In genomic region chr9:94584555-94584954, GRCh38 we compare ENCODE assay signal across 20 cellular contexts. TPM values are rescaled to one million over a fixed set of nuclear protein-coding genes. Genes with fewer than 3 reads are reported as not detected.
"Had no signal": no experiment of that assay in that cellular context is flagged by ENCODE, and none has a peak within 500 bp of the region (broad histone marks: within the 10 kb centered on the region; RNA-seq: fewer than 3 reads in every experiment).

No MANE protein-coding gene starts in this region.

- H3K4me3 ChIP-seq: heart left ventricle, upper lobe of right lung had no signal

- H3K27ac ChIP-seq: heart left ventricle, upper lobe of right lung had no signal

- H3K4me3 Mint-ChIP-seq: natural killer cell; stimulated activated naive B cell treated with anti-CD40 and anti-IgM and Interleukin-4, amounts not matched to agents 10 μg/mL and 1 μg/mL and 100 μg/mL, for 72 hours; T-helper 2 cell treated with Interferon-gamma antibody and Interleukin-4, amounts not matched to agents 5 μg/mL and 100 μg/mL, for 36 hours had no signal

- H3K27me3 ChIP-seq: upper lobe of right lung had no signal

- H3K4me1 Mint-ChIP-seq: natural killer cell had no signal

- H3K9me3 ChIP-seq: heart left ventricle, upper lobe of right lung had no signal

- H3K36me3 ChIP-seq: heart left ventricle, upper lobe of right lung had no signal

- H3K4me1 ChIP-seq: heart left ventricle, upper lobe of right lung had no signal

- ATAC-seq: heart left ventricle; natural killer cell; sciatic nerve; stimulated activated naive B cell treated with anti-CD40 and anti-IgM and Interleukin-4, amounts not matched to agents 10 μg/mL and 1 μg/mL and 100 μg/mL, for 72 hours; upper lobe of right lung had no signal

- H3K27ac Mint-ChIP-seq: natural killer cell; stimulated activated naive B cell treated with anti-CD40 and anti-IgM and Interleukin-4, amounts not matched to agents 10 μg/mL and 1 μg/mL and 100 μg/mL, for 72 hours; T-helper 2 cell treated with Interferon-gamma antibody and Interleukin-4, amounts not matched to agents 5 μg/mL and 100 μg/mL, for 36 hours had no signal

- H3K9me3 Mint-ChIP-seq: natural killer cell; stimulated activated naive B cell treated with anti-CD40 and anti-IgM and Interleukin-4, amounts not matched to agents 10 μg/mL and 1 μg/mL and 100 μg/mL, for 72 hours; T-helper 2 cell treated with Interferon-gamma antibody and Interleukin-4, amounts not matched to agents 5 μg/mL and 100 μg/mL, for 36 hours had no signal

- FAIRE-seq: frontal cortex had no signal

- H3K36me3 Mint-ChIP-seq: natural killer cell; stimulated activated naive B cell treated with anti-CD40 and anti-IgM and Interleukin-4, amounts not matched to agents 10 μg/mL and 1 μg/mL and 100 μg/mL, for 72 hours had no signal

- DNase-seq: activated CD4-positive, CD25-positive, alpha-beta regulatory T cell treated with anti-CD3 and anti-CD28 coated beads, Interleukin-2, amount 50 U/mL, for 72 hours; activated T-cell treated with anti-CD3 and anti-CD28 coated beads for 4 hours; caudate nucleus; cortex of kidney; effector CD8-positive, alpha-beta T cell; heart left ventricle; mammary epithelial cell; natural killer cell; occipital lobe; stimulated activated CD4-positive, alpha-beta T cell treated with anti-CD3 and anti-CD28 coated beads, Interleukin-2, amount 100 ng/mL, for 24 hours; stimulated activated naive B cell treated with anti-CD40 and anti-IgM and Interleukin-4, amounts not matched to agents 10 μg/mL and 1 μg/mL and 100 μg/mL, for 72 hours; upper lobe of right lung had no signal

RNA-seq across cellular contexts. Expression of gene FBP2, which starts 9.1 kb away (rescaled TPM):
- total RNA-seq: activated CD8-positive, alpha-beta memory T cell treated with anti-CD3 and anti-CD28 coated beads for 36 hours; fibroblast of lung; frontal cortex; heart left ventricle; mammary epithelial cell; mononuclear cell; natural killer cell; occipital lobe; pulmonary artery endothelial cell; sciatic nerve; temporal lobe; upper lobe of right lung had no signal
- polyA plus RNA-seq: fibroblast of lung, mammary epithelial cell had no signal

RNA-seq across cellular contexts. Expression of gene PCAT7, which starts 29.7 kb away (rescaled TPM):
- total RNA-seq: activated CD8-positive, alpha-beta memory T cell treated with anti-CD3 and anti-CD28 coated beads for 36 hours; frontal cortex; heart left ventricle; mononuclear cell; natural killer cell; occipital lobe; temporal lobe had no signal
- polyA plus RNA-seq: heart left ventricle, mammary epithelial cell had no signal

RNA-seq across cellular contexts. Expression of gene FBP1, which starts 54.8 kb away (rescaled TPM):
- total RNA-seq: fibroblast of lung, frontal cortex, occipital lobe, temporal lobe had no signal
- polyA plus RNA-seq: fibroblast of lung had no signal
